In the genomic region with DNA sequence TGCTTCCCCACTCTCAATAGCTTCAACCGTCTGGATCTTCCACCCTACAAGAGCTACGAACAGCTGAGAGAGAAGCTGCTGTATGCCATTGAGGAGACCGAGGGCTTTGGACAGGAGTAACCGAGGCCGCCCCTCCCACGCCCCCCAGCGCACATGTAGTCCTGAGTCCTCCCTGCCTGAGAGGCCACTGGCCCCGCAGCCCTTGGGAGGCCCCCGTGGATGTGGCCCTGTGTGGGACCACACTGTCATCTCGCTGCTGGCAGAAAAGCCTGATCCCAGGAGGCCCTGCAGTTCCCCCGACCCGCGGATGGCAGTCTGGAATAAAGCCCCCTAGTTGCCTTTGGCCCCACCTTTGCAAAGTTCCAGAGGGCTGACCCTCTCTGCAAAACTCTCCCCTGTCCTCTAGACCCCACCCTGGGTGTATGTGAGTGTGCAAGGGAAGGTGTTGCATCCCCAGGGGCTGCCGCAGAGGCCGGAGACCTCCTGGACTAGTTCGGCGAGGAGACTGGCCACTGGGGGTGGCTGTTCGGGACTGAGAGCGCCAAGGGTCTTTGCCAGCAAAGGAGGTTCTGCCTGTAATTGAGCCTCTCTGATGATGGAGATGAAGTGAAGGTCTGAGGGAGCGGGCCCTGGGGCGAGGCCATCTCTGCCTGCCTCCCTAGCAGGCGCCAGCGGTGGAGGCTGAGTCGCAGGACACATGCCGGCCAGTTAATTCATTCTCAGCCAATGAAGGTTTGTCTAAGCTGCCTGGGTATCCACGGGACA, we compare ENCODE assay signal across 18 cellular contexts. TPM values are rescaled to one million over a fixed set of nuclear protein-coding genes. Genes with fewer than 3 reads are reported as not detected.
"Had no signal": no experiment of that assay in that cellular context is flagged by ENCODE, and none has a peak within 500 bp of the region (broad histone marks: within the 10 kb centered on the region; RNA-seq: fewer than 3 reads in every experiment).

No MANE protein-coding gene starts in this region.

- DNase-seq: activated CD4-positive, alpha-beta memory T cell treated with anti-CD3 and anti-CD28 coated beads for 36 hours; activated CD4-positive, alpha-beta T cell treated with anti-CD3 and anti-CD28 coated beads for 36 hours; activated naive CD4-positive, alpha-beta T cell treated with anti-CD3 and anti-CD28 coated beads for 36 hours; activated T-cell treated with anti-CD3 and anti-CD28 coated beads, Interleukin-2, amount 50 U/mL, for 4 hours; cerebellar nuclear complex; effector CD8-positive, alpha-beta T cell; immature natural killer cell; mesendoderm; spleen; stimulated activated CD8-positive, alpha-beta memory T cell treated with anti-CD3 and anti-CD28 coated beads, Interleukin-4, amount 100 ng/mL, for 48 hours; T-helper 2 cell had no signal

- H3K4me1 ChIP-seq: breast epithelium, spleen had no signal

- H3K4me3 ChIP-seq: breast epithelium, gastroesophageal sphincter, heart left ventricle, spleen had no signal

- H3K4me3 Mint-ChIP-seq: activated CD4-positive, alpha-beta memory T cell treated with anti-CD3 and anti-CD28 coated beads for 36 hours; activated CD4-positive, alpha-beta T cell treated with anti-CD3 and anti-CD28 coated beads for 36 hours; activated naive CD4-positive, alpha-beta T cell treated with anti-CD3 and anti-CD28 coated beads for 36 hours; activated T-cell treated with anti-CD3 and anti-CD28 coated beads, Interleukin-2, amount 50 U/mL, for 4 hours; dendritic cell treated with granulocyte-macrophage colony-stimulating factor and Interleukin-4, amounts not matched to agents 40 ng/mL and 50 ng/mL, for 4 days; immature natural killer cell; natural killer cell treated with Interleukin-12 subunit alpha and Interleukin-12 subunit beta and Interleukin-15 and Interleukin-18, amount 100 ng/mL, for 72 hours; stimulated activated naive CD8-positive, alpha-beta T cell treated with anti-CD3 and anti-CD28 coated beads, Interleukin-15, Interleukin-2, amounts not matched to agents 100 ng/mL and 50 ng/mL, for 24 hours had no signal

- H3K27me3 Mint-ChIP-seq: activated CD4-positive, alpha-beta memory T cell treated with anti-CD3 and anti-CD28 coated beads for 36 hours; activated CD4-positive, alpha-beta T cell treated with anti-CD3 and anti-CD28 coated beads for 36 hours; dendritic cell treated with granulocyte-macrophage colony-stimulating factor and Interleukin-4, amounts not matched to agents 40 ng/mL and 50 ng/mL, for 4 days; natural killer cell treated with Interleukin-12 subunit alpha and Interleukin-12 subunit beta and Interleukin-15 and Interleukin-18, amount 100 ng/mL, for 72 hours; stimulated activated naive CD8-positive, alpha-beta T cell treated with anti-CD3 and anti-CD28 coated beads, Interleukin-15, Interleukin-2, amounts not matched to agents 100 ng/mL and 50 ng/mL, for 24 hours had no signal

- H3K9me3 Mint-ChIP-seq: activated CD4-positive, alpha-beta memory T cell treated with anti-CD3 and anti-CD28 coated beads for 36 hours; activated naive CD4-positive, alpha-beta T cell treated with anti-CD3 and anti-CD28 coated beads for 36 hours; activated T-cell treated with anti-CD3 and anti-CD28 coated beads, Interleukin-2, amount 50 U/mL, for 4 hours; dendritic cell treated with granulocyte-macrophage colony-stimulating factor and Interleukin-4, amounts not matched to agents 40 ng/mL and 50 ng/mL, for 4 days; immature natural killer cell; natural killer cell treated with Interleukin-12 subunit alpha and Interleukin-12 subunit beta and Interleukin-15 and Interleukin-18, amount 100 ng/mL, for 72 hours; stimulated activated naive CD8-positive, alpha-beta T cell treated with anti-CD3 and anti-CD28 coated beads, Interleukin-15, Interleukin-2, amounts not matched to agents 100 ng/mL and 50 ng/mL, for 24 hours had no signal

- H3K4me1 Mint-ChIP-seq: activated CD4-positive, alpha-beta T cell treated with anti-CD3 and anti-CD28 coated beads for 36 hours; immature natural killer cell had no signal

- H3K27ac ChIP-seq: breast epithelium, gastroesophageal sphincter, heart left ventricle, spleen had no signal

- H3K27ac Mint-ChIP-seq: activated CD4-positive, alpha-beta memory T cell treated with anti-CD3 and anti-CD28 coated beads for 36 hours; activated CD4-positive, alpha-beta T cell treated with anti-CD3 and anti-CD28 coated beads for 36 hours; activated naive CD4-positive, alpha-beta T cell treated with anti-CD3 and anti-CD28 coated beads for 36 hours; dendritic cell treated with granulocyte-macrophage colony-stimulating factor and Interleukin-4, amounts not matched to agents 40 ng/mL and 50 ng/mL, for 4 days; immature natural killer cell; natural killer cell treated with Interleukin-12 subunit alpha and Interleukin-12 subunit beta and Interleukin-15 and Interleukin-18, amount 100 ng/mL, for 72 hours; stimulated activated naive CD8-positive, alpha-beta T cell treated with anti-CD3 and anti-CD28 coated beads, Interleukin-15, Interleukin-2, amounts not matched to agents 100 ng/mL and 50 ng/mL, for 24 hours had no signal

- H3K27me3 ChIP-seq: breast epithelium, gastroesophageal sphincter, heart left ventricle, spleen had no signal

- ATAC-seq: activated CD4-positive, alpha-beta T cell treated with anti-CD3 and anti-CD28 coated beads for 36 hours; activated T-cell treated with anti-CD3 and anti-CD28 coated beads, Interleukin-2, amount 50 U/mL, for 4 hours; esophagus mucosa; gastroesophageal sphincter; heart left ventricle; natural killer cell treated with Interleukin-12 subunit alpha and Interleukin-12 subunit beta and Interleukin-15 and Interleukin-18, amount 100 ng/mL, for 72 hours had no signal

- H3K9me3 ChIP-seq: breast epithelium, gastroesophageal sphincter, heart left ventricle, spleen had no signal

- H3K36me3 Mint-ChIP-seq: natural killer cell treated with Interleukin-12 subunit alpha and Interleukin-12 subunit beta and Interleukin-15 and Interleukin-18, amount 100 ng/mL, for 72 hours had no signal

RNA-seq across cellular contexts. Expression of a gene that starts 11.1 kb away (rescaled TPM):
- polyA plus RNA-seq: immature natural killer cell had no signal
